10 cellular contexts compared by ENCODE assay signal in genomic region chr10:20858292-20859124, GRCh38. TPM values are rescaled to one million over a fixed set of nuclear protein-coding genes. Genes with fewer than 3 reads are reported as not detected.
DNase-seq lines count a peak whose midpoint lies in the region; ATAC-seq and TF ChIP-seq lines count a peak whose summit lies in the region.
"Had no signal": no experiment of that assay in that cellular context is flagged by ENCODE, and none has a peak within 500 bp of the region (broad histone marks: within the 10 kb centered on the region; RNA-seq: fewer than 3 reads in every experiment).

No MANE protein-coding gene starts in this region.

- intact Hi-C loops in head of caudate nucleus (cut with DNase I) = no loop called here
- intact Hi-C loops in spleen (cut with DNase I; ENCODE audit: low total_unique reads) = loop anchor here (10.0 kb wide), 1 partner anchor 1444 kb away; no protein-coding TSS in a partner anchor

- no peak for TF ChIP-seq POLR2A in spleen (IDR thresholded peaks at IDR 0.05)

- ATAC-seq in HG02763 (IDR thresholded peaks at IDR 0.05; ENCODE audit: unreplicated experiment) = no peak
- ATAC-seq: naive thymus-derived CD8-positive, alpha-beta T cell had no signal

- H3K36me3 ChIP-seq in Loucy (ENCODE audit: insufficient read depth, low read length) (no peaks in the 10 kb centered on the region), spleen (no peaks in the 10 kb centered on the region)
- H3K36me3 ChIP-seq: SJSA1 had no signal

- no peak overlapping the region for H3K4me3 ChIP-seq in Loucy (ENCODE audit: low read length, poor library complexity, severe bottlenecking)
- H3K4me3 ChIP-seq in spleen = no peak overlapping the region
- H3K4me3 ChIP-seq: SJSA1 had no signal

- no peaks in the 10 kb centered on the region for H3K79me2 ChIP-seq in Loucy (ENCODE audit: insufficient read depth, low read length)

- H4K20me1 ChIP-seq in Loucy (ENCODE audit: insufficient read depth, low read length, poor library complexity, severe bottlenecking) = no peaks in the 10 kb centered on the region

- no peak overlapping the region for H3K4me2 ChIP-seq in Loucy (ENCODE audit: low read depth, low read length, poor library complexity, severe bottlenecking)

- no peak overlapping the region for H3K9ac ChIP-seq in Loucy (ENCODE audit: low read depth, low read length, poor library complexity, severe bottlenecking)

- no peaks in the 10 kb centered on the region for H3K4me1 ChIP-seq in Loucy (ENCODE audit: insufficient read depth, low read length, poor library complexity, severe bottlenecking)
- H3K4me1 ChIP-seq in spleen = no peaks in the 10 kb centered on the region
- H3K4me1 ChIP-seq: SJSA1 had no signal

- H3K27me3 ChIP-seq in Loucy (ENCODE audit: insufficient read depth, low read length, poor library complexity, severe bottlenecking) (no peaks in the 10 kb centered on the region), spleen (replicated peaks in 1 of 7) (no peaks in the 10 kb centered on the region)
- H3K27me3 ChIP-seq: SJSA1 had no signal

- H2AFZ ChIP-seq in Loucy (ENCODE audit: low read length) = no peak overlapping the region

- DNase-seq in GM10266 (ENCODE audit: extremely low spot score) (no peak), astrocyte of the hippocampus (ENCODE audit: low read depth, low spot score) (peak; percentile 61), lung microvascular endothelial cell (ENCODE audit: low read depth in 2 of 2) (peak; percentile 56 to 61), head of caudate nucleus (no peak), hypothalamus (lab: John Stamatoyannopoulos, UW) (no peak), spleen (no peak)

- no peak overlapping the region for H3K27ac ChIP-seq in spleen
- H3K27ac ChIP-seq: SJSA1 had no signal

- WGBS in spleen, 5 donors = 2 to 14% (median 6%) methylated on average over 2 of the region's 2 CpGs

- no peaks in the 10 kb centered on the region for H3F3A ChIP-seq in Loucy (ENCODE audit: low read depth)

- no peaks in the 10 kb centered on the region for H3K9me3 ChIP-seq in Loucy (ENCODE audit: insufficient read depth, low read depth, low read length)
- H3K9me3 ChIP-seq in spleen = no peaks in the 10 kb centered on the region
- H3K9me3 ChIP-seq: SJSA1 had no signal

- TF ChIP-seq CTCF in GM10266 (IDR thresholded peaks at IDR 0.05; ENCODE audit: control insufficient read depth, insufficient read depth, low read depth, missing control alignments) (peak; percentile 39), Loucy (conservative IDR thresholded peaks at IDR 0.05; ENCODE audit: low read length) (peak; percentile 71), spleen (IDR thresholded peaks at IDR 0.05 in 8 of 11, conservative IDR thresholded peaks at IDR 0.05 in 3 of 11) (peak in 3 of 11 experiments; percentile 19 to 33 (median 28))

- H3K9me2 ChIP-seq in Loucy (replicated peaks; ENCODE audit: low read depth, low read length) = no peaks in the 10 kb centered on the region

RNA-seq across cellular contexts. Expression of gene NEBL, which starts 38.6 kb away (rescaled TPM):
- total RNA-seq in lung microvascular endothelial cell (1.7 and 4.4 TPM in 2 replicates), spleen (1 to 10 TPM in 2 of 7 donors, under 1 TPM in 5; 0.30 to 2.7 (median 0.68) TPM)
- under 1 TPM; 0.08 to 0.22 (median 0.15) TPM for polyA plus RNA-seq in spleen
- polyA plus RNA-seq: naive thymus-derived CD8-positive, alpha-beta T cell had no signal

Comparison
In these comparisons a context has a peak if more than half of its experiments do, and no peak if none do; other contexts are left out.
1. DNase-seq: peak in astrocyte of the hippocampus (single experiment) and lung microvascular endothelial cell (2 of 2); none in GM10266 (single experiment), head of caudate nucleus (0 of 42), hypothalamus (0 of 51) and spleen (single experiment).